Comparison of ENCODE assay signal across 31 cellular contexts in genomic region chr13:23455401-23456185, GRCh38. TPM values are rescaled to one million over a fixed set of nuclear protein-coding genes. Genes with fewer than 3 reads are reported as not detected.
DNase-seq lines count a peak whose midpoint lies in the region; ATAC-seq, FAIRE-seq and TF ChIP-seq lines count a peak whose summit lies in the region.
"Had no signal": no experiment of that assay in that cellular context is flagged by ENCODE, and none has a peak within 500 bp of the region (broad histone marks: within the 10 kb centered on the region; RNA-seq: fewer than 3 reads in every experiment).

No MANE protein-coding gene starts in this region.

- no peaks in the 10 kb centered on the region for H3K9me2 ChIP-seq in PC-3 (replicated peaks; ENCODE audit: low read length)

- no peaks in the 10 kb centered on the region for H3K36me3 ChIP-seq in liver (ENCODE audit: control insufficient read depth in 4 of 4, insufficient read depth in 3 of 4, low read depth in 1 of 4, low read length in 3 of 4)
- no peaks in the 10 kb centered on the region for H3K36me3 ChIP-seq in HepG2 (replicated peaks in 1 of 2; ENCODE audit: control insufficient read depth in 1 of 2, insufficient read depth in 2 of 2, low read length in 2 of 2)
- no peaks in the 10 kb centered on the region for H3K36me3 ChIP-seq in PC-3 (ENCODE audit: low read depth, low read length)
- H3K36me3 ChIP-seq: BLaER1 treated with 17β-estradiol and CSF1 and Interleukin-3, amounts not matched to agents 10 nM and 100 nM; left ventricle myocardium inferior; SJSA1; suprapubic skin had no signal

- H4K20me1 ChIP-seq in HepG2 (ENCODE audit: insufficient read depth, low read length) (no peaks in the 10 kb centered on the region), PC-3 (ENCODE audit: low read length) (no peaks in the 10 kb centered on the region)
- H4K20me1 ChIP-seq: BLaER1 treated with 17β-estradiol and CSF1 and Interleukin-3, amounts not matched to agents 10 nM and 100 nM had no signal

- DNase-seq in HepG2 (ENCODE audit: low spot score), result no peak
- DNase-seq in PC-3, result no peak
- DNase-seq in fibroblast of gingiva (ENCODE audit: low read depth), result peak; percentile 56
- DNase-seq in DMS79 (lab: John Stamatoyannopoulos, UW), result no peak
- DNase-seq in cerebellar nuclear complex (lab: John Stamatoyannopoulos, UW), result no peak
- no peak for DNase-seq in SW480 (ENCODE audit: low spot score)
- no peak for DNase-seq in NCI-H1436 (lab: John Stamatoyannopoulos, UW)
- DNase-seq: ACHN; activated CD8-positive, alpha-beta memory T cell treated with anti-CD3 and anti-CD28 coated beads for 24 hours; activated gamma-delta T cell treated with Interleukin-2 at 50 U/mL for 16 hours; activated T-cell treated with anti-CD3 and anti-CD28 coated beads, Interleukin-2, amount 50 U/mL, for 24 hours; Caco-2; effector CD8-positive, alpha-beta T cell; erythroblast; foreskin melanocyte; hippocampal formation; immature natural killer cell; KBM-7; left ventricle myocardium inferior; natural killer cell; NCI-H446 treated with DMSO at 0.1 percent for 48 hours; stimulated activated CD4-positive, alpha-beta T cell treated with anti-CD3 and anti-CD28 coated beads, Interleukin-12 subunit alpha, Interleukin-12 subunit beta, amount 100 ng/mL, for 4 hours; stimulated activated CD4-positive, alpha-beta T cell treated with anti-CD3 and anti-CD28 coated beads, Interleukin-4, amount 100 ng/mL, for 24 hours; stimulated activated naive B cell treated with anti-CD40 and anti-IgM and Interleukin-4, amounts not matched to agents 10 μg/mL and 1 μg/mL and 100 μg/mL, for 72 hours; T-helper 17 cell had no signal

- no peaks in the 10 kb centered on the region for H3K79me2 ChIP-seq in HepG2 (ENCODE audit: insufficient read depth, low read length)
- H3K79me2 ChIP-seq in PC-3 (ENCODE audit: low read length), result no peaks in the 10 kb centered on the region

- H3K4me3 ChIP-seq in liver (ENCODE audit: low read depth in 1 of 3, low read length in 3 of 3), result no peak overlapping the region
- no peak overlapping the region for H3K4me3 ChIP-seq in HepG2 (replicated peaks in 1 of 3; ENCODE audit: insufficient read depth in 1 of 3, low read depth in 2 of 3, low read length in 3 of 3)
- no peak overlapping the region for H3K4me3 ChIP-seq in PC-3 (ENCODE audit: low read length)
- H3K4me3 ChIP-seq: BLaER1 treated with 17β-estradiol and CSF1 and Interleukin-3, amounts not matched to agents 10 nM and 100 nM; left ventricle myocardium inferior; SJSA1; suprapubic skin had no signal

- TF ChIP-seq EP300 in HepG2 (IDR thresholded peaks at IDR 0.05; ENCODE audit: low read depth in 2 of 2, low read length in 2 of 2) (no peak), HepG2 (CRISPR knock-in tag; IDR thresholded peaks at IDR 0.05; ENCODE audit: borderline replicate concordance) (no peak)

- 71% methylated on average over 7 of the region's 7 CpGs for WGBS in liver
- 26% methylated on average over 7 of the region's 7 CpGs for WGBS in HepG2 (ENCODE audit: low lambda C conversion rate)

- no peak overlapping the region for H2AFZ ChIP-seq in HepG2 (ENCODE audit: low read length)
- H2AFZ ChIP-seq in PC-3 (ENCODE audit: low read length), result no peak overlapping the region

- H3F3A ChIP-seq in PC-3 (ENCODE audit: low read length, unreplicated experiment), result no peaks in the 10 kb centered on the region

- H3K9ac ChIP-seq in liver (ENCODE audit: low read depth in 1 of 2, low read length in 2 of 2) (no peak overlapping the region), HepG2 (ENCODE audit: insufficient read depth, low read depth, low read length) (no peak overlapping the region), PC-3 (ENCODE audit: low read length) (no peak overlapping the region)
- H3K9ac ChIP-seq: BLaER1 treated with 17β-estradiol and CSF1 and Interleukin-3, amounts not matched to agents 10 nM and 100 nM had no signal

- in situ Hi-C loops in HepG2 (cut with HindIII; ENCODE audit: extremely low pct_ligation_motif_present, low pct_unique_long_range_greater_than_20kb), result no loop called here

- POLR2A ChIA-PET in HepG2 (lab: Yijun Ruan, JAX) (interaction anchor here (0.5 kb wide), 1 partner anchor 13 kb away, joined by 3 read pairs; no protein-coding TSS in a partner anchor), PC-3 (lab: Charles Lee; ENCODE audit: unreplicated experiment) (no interaction called here)

- H3K4me2 ChIP-seq in HepG2 (ENCODE audit: low read depth, low read length), result no peak overlapping the region
- no peak overlapping the region for H3K4me2 ChIP-seq in PC-3 (ENCODE audit: low read length)
- H3K4me2 ChIP-seq: BLaER1 treated with 17β-estradiol and CSF1 and Interleukin-3, amounts not matched to agents 10 nM and 100 nM had no signal

- no peak for TF ChIP-seq CTCF in liver (IDR thresholded peaks at IDR 0.05; ENCODE audit: low read depth, low read length, missing input control)
- TF ChIP-seq CTCF in HepG2 (CRISPR knock-in tag; IDR thresholded peaks at IDR 0.05), result no peak
- TF ChIP-seq CTCF in PC-3 (conservative IDR thresholded peaks at IDR 0.05; ENCODE audit: low read depth, low read length), result 0 out of 2 replicates have a peak, but pooled peaks have one; percentile 30

- intact Hi-C loops in HepG2 (cut with micrococcal nuclease; ENCODE audit: unreplicated experiment), result no loop called here
- intact Hi-C loops in PC-3 (cut with micrococcal nuclease), result no loop called here

- no peaks in the 10 kb centered on the region for H3K9me3 ChIP-seq in liver (ENCODE audit: control insufficient read depth in 4 of 4, low read length in 3 of 4)
- no peaks in the 10 kb centered on the region for H3K9me3 ChIP-seq in HepG2 (ENCODE audit: low read length)
- no peaks in the 10 kb centered on the region for H3K9me3 ChIP-seq in PC-3 (ENCODE audit: low read length)
- H3K9me3 ChIP-seq: BLaER1 treated with 17β-estradiol and CSF1 and Interleukin-3, amounts not matched to agents 10 nM and 100 nM; Caco-2; left ventricle myocardium inferior; SJSA1; suprapubic skin had no signal

- FAIRE-seq in HepG2 (lab: Jason Lieb, UNC), result no peak
- FAIRE-seq: colon, GM12892 had no signal

- H3K27me3 ChIP-seq in liver (ENCODE audit: control insufficient read depth in 4 of 4, insufficient read depth in 4 of 4, low read length in 3 of 4) (no peaks in the 10 kb centered on the region), HepG2 (ENCODE audit: control insufficient read depth in 1 of 2, insufficient read depth in 2 of 2, low read length in 2 of 2) (no peaks in the 10 kb centered on the region; a peak in 1 of 5 replicates), PC-3 (ENCODE audit: low read length) (no peaks in the 10 kb centered on the region)
- H3K27me3 ChIP-seq: BLaER1 treated with 17β-estradiol and CSF1 and Interleukin-3, amounts not matched to agents 10 nM and 100 nM; SJSA1; suprapubic skin had no signal

- H3K27ac ChIP-seq in liver (ENCODE audit: low read depth in 1 of 2, low read length in 2 of 2) (no peak overlapping the region), HepG2 (ENCODE audit: extremely low read length, insufficient read depth, low read length) (no peak overlapping the region), PC-3 (ENCODE audit: low read length) (no peak overlapping the region)
- H3K27ac ChIP-seq: BLaER1 treated with 17β-estradiol and CSF1 and Interleukin-3, amounts not matched to agents 10 nM and 100 nM; left ventricle myocardium inferior; SJSA1; suprapubic skin had no signal

- H3K4me1 ChIP-seq in liver (ENCODE audit: control insufficient read depth in 4 of 4, insufficient read depth in 4 of 4, low read length in 3 of 4) (peaks cover 0 to 2% (median 0%) of the 10 kb centered on the region in 4 donors), HepG2 (ENCODE audit: insufficient read depth, low read length) (no peaks in the 10 kb centered on the region), PC-3 (ENCODE audit: insufficient read depth, low read length) (no peaks in the 10 kb centered on the region)
- H3K4me1 ChIP-seq: left ventricle myocardium inferior, SJSA1 had no signal

- ATAC-seq in HepG2, result no peak
- ATAC-seq in PC-3, result no peak
- ATAC-seq: natural killer cell; stimulated activated naive B cell treated with anti-CD40 and anti-IgM and Interleukin-4, amounts not matched to agents 10 μg/mL and 1 μg/mL and 100 μg/mL, for 72 hours; T-helper 17 cell had no signal

- CTCF ChIA-PET in HepG2 (lab: Yijun Ruan, JAX; ENCODE audit: low intra/inter-chr PET ratio, low total read pairs), result no interaction called here
- CTCF ChIA-PET in PC-3 (lab: Charles Lee), result no interaction called here

- TF ChIP-seq POLR2A in HepG2 (IDR thresholded peaks at IDR 0.05; ENCODE audit: insufficient read depth in 1 of 2, low read depth in 2 of 2, low read length in 2 of 2), result no peak

- no peak for TF ChIP-seq RAD21 in liver (IDR thresholded peaks at IDR 0.05)
- no peak for TF ChIP-seq RAD21 in HepG2 (CRISPR knock-in tag; IDR thresholded peaks at IDR 0.05)

- BruUV-seq in HepG2 (replicated peaks; lab: Mats Ljungman, UMichigan), result no TSS peak
- BruUV-seq in PC-3 (replicated peaks; lab: Mats Ljungman, UMichigan), result no TSS peak

TF ChIP-seq in HepG2, 621 proteins besides CTCF, POLR2A, EP300 and RAD21 (continues in another document):
- no peak for TF ChIP-seq ZNF260 (CRISPR knock-in tag; IDR thresholded peaks at IDR 0.05; ENCODE audit: borderline replicate concordance, low read depth)

RNA-seq across cellular contexts. Expression of gene SACS, which starts 22.1 kb away (rescaled TPM):
- total RNA-seq in liver (1 to 10 TPM; 5.1 to 7.2 TPM), HepG2 (2016; rRNA removed; fragmentation: Illumina TruSeq; extraction: Trizol) (15.7 and 29.4 TPM in 2 replicates), PC-3 (2014; rRNA removed) (31.6 and 85.2 TPM in 2 replicates)
- polyA plus RNA-seq in liver (under 1 TPM; 0.50 to 0.65 TPM), HepG2 (2011; rRNA removed) (3.9 and 4.0 TPM in 2 replicates)
- 2.6 and 3.4 TPM in 2 replicates for total RNA-seq in HepG2 (2016; cell fraction: cytosol; rRNA removed; fragmentation: Illumina TruSeq; extraction: Trizol; ENCODE audit: low read depth)
- 15.1 and 26.7 TPM in 2 replicates for total RNA-seq in HepG2 (2016; cell fraction: insoluble cytoplasmic fraction; rRNA removed; fragmentation: Illumina TruSeq; extraction: Trizol)
- 6.4 and 6.9 TPM in 2 replicates for total RNA-seq in HepG2 (2016; cell fraction: membrane; rRNA removed; fragmentation: Illumina TruSeq; extraction: Trizol)
- total RNA-seq in HepG2 (2016; cell fraction: nucleus; rRNA removed; fragmentation: Illumina TruSeq; extraction: Trizol), result 20.0 and 21.3 TPM in 2 replicates
- 2.5 and 3.4 TPM in 2 replicates for polyA plus RNA-seq in HepG2 (2011; cell fraction: cytosol; rRNA removed)
- 4.7 and 12.2 TPM in 2 replicates for polyA plus RNA-seq in HepG2 (2011; cell fraction: nucleus; rRNA removed)
- 4.4 and 5.4 TPM in 2 replicates for polyA plus RNA-seq in HepG2 (2012)
- polyA plus RNA-seq in HepG2 (2016; cell fraction: cytosol; fragmentation: Illumina TruSeq; extraction: Trizol; ENCODE audit: low read depth), result 0.59 and 0.63 TPM in 2 replicates
- polyA plus RNA-seq in HepG2 (2016; cell fraction: insoluble cytoplasmic fraction; fragmentation: Illumina TruSeq; extraction: Trizol; ENCODE audit: low read depth), result 9.0 and 9.7 TPM in 2 replicates
- polyA plus RNA-seq in HepG2 (2016; cell fraction: membrane; fragmentation: Illumina TruSeq; extraction: Trizol; ENCODE audit: low read depth), result 1.2 and 1.7 TPM in 2 replicates
- polyA plus RNA-seq in HepG2 (2016; cell fraction: nucleus; fragmentation: Illumina TruSeq; extraction: Trizol; ENCODE audit: insufficient read depth, low read depth), result 16.0 and 17.1 TPM in 2 replicates
- 48.4 and 93.6 TPM in 2 replicates for polyA minus RNA-seq in HepG2 (2011; rRNA and poly(A)+ RNA removed; ENCODE audit: low replicate concordance)
- polyA minus RNA-seq in HepG2 (2011; cell fraction: cytosol; rRNA and poly(A)+ RNA removed), result 11.8 and 12.8 TPM in 2 replicates
- polyA minus RNA-seq in HepG2 (2011; cell fraction: nucleus; rRNA and poly(A)+ RNA removed), result 38.5 and 41.0 TPM in 2 replicates
